Comparison of ENCODE assay signal across 9 cellular contexts in genomic region chr7:149027055-149027454, GRCh38. TPM values are rescaled to one million over a fixed set of nuclear protein-coding genes. Genes with fewer than 3 reads are reported as not detected.
DNase-seq lines count a peak whose midpoint lies in the region; ATAC-seq, FAIRE-seq and TF ChIP-seq lines count a peak whose summit lies in the region.
"Had no signal": no experiment of that assay in that cellular context is flagged by ENCODE, and none has a peak within 500 bp of the region (broad histone marks: within the 10 kb centered on the region; RNA-seq: fewer than 3 reads in every experiment).

No MANE protein-coding gene starts in this region.

- TF ChIP-seq CTCF in IMR-90 (conservative IDR thresholded peaks at IDR 0.05; ENCODE audit: low read depth, low read length) (no peak), bronchial epithelial cell (IDR thresholded peaks at IDR 0.05; ENCODE audit: insufficient read depth, low read length, severe bottlenecking) (no peak), natural killer cell (IDR thresholded peaks at IDR 0.05) (no peak)

- FAIRE-seq in bronchial epithelial cell (lab: Jason Lieb, UNC) = no peak

- intact Hi-C loops in IMR-90 (cut with micrococcal nuclease) = loop anchor here (5.0 kb wide), 1 partner anchor 100 kb away; the partner anchor contains the start of gene ZNF425
- intact Hi-C loops in natural killer cell (cut with micrococcal nuclease) = loop anchor here (5.0 kb wide), 1 partner anchor 120 kb away; the partner anchor contains the start of gene ZNF398

- no peak overlapping the region; the same call in 1 of the 2 replicates for H3K56ac ChIP-seq in IMR-90 (ENCODE audit: extremely low read depth, insufficient read depth, low read length)

- H3K4me3 Mint-ChIP-seq in natural killer cell = peak overlapping the region; percentile 93

- H3K18ac ChIP-seq in IMR-90 (ENCODE audit: low read depth, low read length) = no peak overlapping the region

- no peak overlapping the region for H4K8ac ChIP-seq in IMR-90 (ENCODE audit: low read depth in 2 of 2, low read length in 2 of 2)

- POLR2A ChIA-PET in IMR-90 (lab: Charles Lee; ENCODE audit: unreplicated experiment) = interaction anchor here (0.6 kb wide), 1 partner anchor 39 kb away, joined by 6 read pairs; no protein-coding TSS in a partner anchor

- H2AK5ac ChIP-seq in IMR-90 (ENCODE audit: low read depth, low read length) = no peak overlapping the region

- no peak for DNase-seq in IMR-90
- DNase-seq in bronchial epithelial cell (ENCODE audit: low read depth) = no peak
- no peak for DNase-seq in natural killer cell
- DNase-seq in stimulated activated CD4-positive, alpha-beta T cell treated with anti-CD3 and anti-CD28 coated beads, Interleukin-15, amount 100 ng/mL, for 24 hours = no peak
- DNase-seq in DMS79 treated with DMSO at 0.1 percent for 48 hours (lab: John Stamatoyannopoulos, UW) = no peak
- DNase-seq: stimulated activated CD4-positive, alpha-beta T cell treated with anti-CD3 and anti-CD28 coated beads, Interleukin-2, amount 100 ng/mL, for 24 hours had no signal

- CTCF ChIA-PET in IMR-90 (lab: Yijun Ruan, JAX) = interaction anchor here (2.0 kb wide), 1 partner anchor 39 kb away, joined by 13 read pairs; no protein-coding TSS in a partner anchor

- H3K27me3 Mint-ChIP-seq in natural killer cell (ENCODE audit: low read depth in 2 of 2) = peaks cover 0 to 3% of the 10 kb centered on the region in 2 donors

- peaks cover 44 to 53% of the 10 kb centered on the region in 2 donors for H3K4me1 Mint-ChIP-seq in natural killer cell

- H3K27me3 ChIP-seq in BLaER1 (no peaks in the 10 kb centered on the region), IMR-90 (ENCODE audit: control insufficient read depth, insufficient read depth, low read length) (no peaks in the 10 kb centered on the region), bronchial epithelial cell (ENCODE audit: control insufficient read depth, insufficient read depth, low read length) (no peaks in the 10 kb centered on the region)

- no peaks in the 10 kb centered on the region for H3K36me3 Mint-ChIP-seq in natural killer cell

- peak overlapping the region; percentile 48; the same call in 1 of the 2 replicates for H3K23ac ChIP-seq in IMR-90 (ENCODE audit: low read depth, low read length)

- no peak for TF ChIP-seq POLR2A in IMR-90 (IDR thresholded peaks at IDR 0.05; ENCODE audit: low read depth, low read length)

- ATAC-seq in IMR-90 (ENCODE audit: low read depth) (no peak), natural killer cell (no peak), HG02763 (IDR thresholded peaks at IDR 0.05; ENCODE audit: unreplicated experiment) (no peak), HG03045 (IDR thresholded peaks at IDR 0.05; ENCODE audit: unreplicated experiment) (no peak)

- no peak overlapping the region for H4K91ac ChIP-seq in IMR-90 (ENCODE audit: insufficient read depth, low read depth, low read length)

- no peak overlapping the region for H2BK15ac ChIP-seq in IMR-90 (ENCODE audit: low read depth, low read length)

- H3K9me3 ChIP-seq in BLaER1 (no peaks in the 10 kb centered on the region), IMR-90 (ENCODE audit: control insufficient read depth, insufficient read depth, low read length) (no peaks in the 10 kb centered on the region)

- WGBS in IMR-90 (ENCODE audit: extremely low coverage in 2 of 2, insufficient read length in 1 of 2), 2 experiments = no CpG with 5 or more reads among the region's 10 CpGs

- TF ChIP-seq RAD21 in IMR-90 (IDR thresholded peaks at IDR 0.05; ENCODE audit: low read length) = no peak

- no TSS peak for BruUV-seq in IMR-90 (replicated peaks; lab: Mats Ljungman, UMichigan)

- no peak overlapping the region for H2BK20ac ChIP-seq in IMR-90 (ENCODE audit: low read depth, low read length)

- H3K27ac ChIP-seq in BLaER1 (peak overlapping the region; percentile 95), IMR-90 (ENCODE audit: insufficient read depth, low read length) (no peak overlapping the region)

- peak overlapping the region; percentile 89 to 94 for H3K27ac Mint-ChIP-seq in natural killer cell

- peaks cover 29% of the 10 kb centered on the region for H3K36me3 ChIP-seq in BLaER1
- H3K36me3 ChIP-seq in IMR-90 (ENCODE audit: control insufficient read depth, insufficient read depth, low read length) = peaks cover 1% of the 10 kb centered on the region; the same call in 1 of the 2 replicates
- H3K36me3 ChIP-seq in bronchial epithelial cell (ENCODE audit: control insufficient read depth, insufficient read depth, low read length) = peaks cover 4% of the 10 kb centered on the region

- H3K79me1 ChIP-seq in IMR-90 (ENCODE audit: low read depth in 1 of 2, low read length in 2 of 2) = peaks cover 11 to 41% of the 10 kb centered on the region in 2 experiments

- in situ Hi-C loops in IMR-90 (cut with MboI; ENCODE audit: low sequenced_read_pairs) = no loop called here

- dilution Hi-C loops in IMR-90 (cut with HindIII; ENCODE audit: low sequenced_read_pairs, unreplicated experiment) = no loop called here

- no peak overlapping the region for H2BK5ac ChIP-seq in IMR-90 (ENCODE audit: low read depth, low read length, poor library complexity, severe bottlenecking)

- H3K9ac ChIP-seq in BLaER1 (peak overlapping the region; percentile 97), IMR-90 (ENCODE audit: low read depth, low read length) (peak overlapping the region; percentile 48)

- H2BK120ac ChIP-seq in IMR-90 (ENCODE audit: low read depth, low read length) = no peak overlapping the region

- peak overlapping the region; percentile 88 for H3K4me3 ChIP-seq in BLaER1
- peak overlapping the region; percentile 61; the same call in 1 of the 2 replicates for H3K4me3 ChIP-seq in IMR-90 (ENCODE audit: insufficient read depth, low read depth, low read length)
- peak overlapping the region; percentile 86 for H3K4me3 ChIP-seq in bronchial epithelial cell (ENCODE audit: low read depth, low read length)

- H3K4me2 ChIP-seq in BLaER1 = peak overlapping the region; percentile 91
- H3K4me2 ChIP-seq in IMR-90 (ENCODE audit: low read depth, low read length) = peak overlapping the region; percentile 95

- no peak overlapping the region for H3K4ac ChIP-seq in IMR-90 (ENCODE audit: low read depth, low read length)

- H3K4me1 ChIP-seq in BLaER1 = peaks cover 48% of the 10 kb centered on the region
- H3K4me1 ChIP-seq in IMR-90 (ENCODE audit: control insufficient read depth, insufficient read depth, low read length) = no peaks in the 10 kb centered on the region

- H4K20me1 ChIP-seq in BLaER1 = peaks cover 48% of the 10 kb centered on the region
- no peaks in the 10 kb centered on the region for H4K20me1 ChIP-seq in IMR-90 (ENCODE audit: insufficient read depth, low read length)

- H4K5ac ChIP-seq in IMR-90 (ENCODE audit: low read depth, low read length) = no peak overlapping the region

- no peaks in the 10 kb centered on the region for H3K9me3 Mint-ChIP-seq in natural killer cell

- H3K14ac ChIP-seq in IMR-90 (replicated peaks; ENCODE audit: low read depth, low read length) = no peak overlapping the region; the same call in 1 of the 2 replicates

- peak overlapping the region; percentile 88 for H2AK9ac ChIP-seq in IMR-90 (replicated peaks; ENCODE audit: low read depth, low read length, poor library complexity)

- H2AFZ ChIP-seq in IMR-90 (replicated peaks; ENCODE audit: low read length, poor library complexity) = no peak overlapping the region

- H3K9me1 ChIP-seq in IMR-90 (ENCODE audit: insufficient read depth, low read length) = peaks cover 3% of the 10 kb centered on the region; the same call in 1 of the 2 replicates

TF ChIP-seq in IMR-90, 13 proteins besides CTCF, POLR2A, EP300 and RAD21:
- TF ChIP-seq SMC3 (IDR thresholded peaks at IDR 0.05; ENCODE audit: low read depth, low read length) (no peak), CEBPB (IDR thresholded peaks at IDR 0.05; ENCODE audit: low read depth, low read length) (0 out of 2 replicates have a peak, but pooled peaks have one; percentile 9)

RNA-seq across cellular contexts. Expression of gene PDIA4, which starts 1.2 kb away (rescaled TPM):
- 277 and 304 TPM in 2 replicates for total RNA-seq in IMR-90 (2012; rRNA removed)
- 221 and 241 TPM in 2 replicates for polyA plus RNA-seq in IMR-90 (2012; rRNA removed)
- polyA plus RNA-seq in IMR-90 (2012; cell fraction: cytosol; rRNA removed) = 143 and 192 TPM in 2 replicates
- polyA plus RNA-seq in IMR-90 (2012; cell fraction: nucleus; rRNA removed; ENCODE audit: low replicate concordance) = 74.7 and 103 TPM in 2 replicates
- total RNA-seq in bronchial epithelial cell = 219 and 414 TPM in 2 replicates
- total RNA-seq in natural killer cell = 10 to 100 TPM; 54.0 to 82.0 (median 62.7) TPM
